ENCODE assay signal across 30 cellular contexts in genomic region chrX:39889704-39890103, GRCh38.
"Had no signal": no experiment of that assay in that cellular context is flagged by ENCODE, and none has a peak within 500 bp of the region (broad histone marks: within the 10 kb centered on the region; RNA-seq: fewer than 3 reads in every experiment).

No MANE protein-coding gene starts in this region.

- DNase-seq: activated CD4-positive, alpha-beta memory T cell treated with anti-CD3 and anti-CD28 coated beads, Interleukin-2, amount 10 ng/mL, durations not matched to agents 7 days and 5 days; activated CD4-positive, alpha-beta T cell treated with anti-CD3 and anti-CD28 coated beads for 1 hour; activated CD4-positive, alpha-beta T cell treated with anti-CD3 and anti-CD28 coated beads for 4 hours; activated CD4-positive, alpha-beta T cell treated with anti-CD3 and anti-CD28 coated beads, Interleukin-2, amount 10 ng/mL, durations not matched to agents 7 days and 5 days; activated CD4-positive, alpha-beta T cell treated with anti-CD3 and anti-CD28 coated beads, Interleukin-2, amount 50 U/mL, for 4 hours; activated CD8-positive, alpha-beta memory T cell treated with anti-CD3 and anti-CD28 coated beads, Interleukin-2, amount 50 U/mL, for 48 hours; activated gamma-delta T cell; activated naive CD4-positive, alpha-beta T cell; activated naive CD4-positive, alpha-beta T cell treated with anti-CD3 and anti-CD28 coated beads, Interleukin-2, amount 10 ng/mL, durations not matched to agents 7 days and 5 days; activated T-cell treated with anti-CD3 and anti-CD28 coated beads for 4 hours; activated T-cell treated with anti-CD3 and anti-CD28 coated beads, Interleukin-2, amount 50 U/mL, for 24 hours; activated T-cell treated with anti-CD3 and anti-CD28 coated beads, Interleukin-2, amount 50 U/mL, for 72 hours; adrenal gland; amygdala; aorta; body of pancreas; caudate nucleus; cortex of kidney; effector CD8-positive, alpha-beta T cell; esophagus squamous epithelium; foreskin fibroblast; head of caudate nucleus; T-helper 2 cell had no signal

- FAIRE-seq: colon, endometrium, endothelial cell of umbilical vein, frontal cortex had no signal

- H3K9me3 ChIP-seq: adrenal gland, body of pancreas, esophagus squamous epithelium had no signal

- H3K27me3 ChIP-seq: body of pancreas, esophagus squamous epithelium had no signal

- H3K4me3 ChIP-seq: adrenal gland, body of pancreas, esophagus squamous epithelium had no signal

- ATAC-seq: activated naive CD4-positive, alpha-beta T cell treated with anti-CD3 and anti-CD28 coated beads, Interleukin-2, amount 50 U/mL, for 72 hours; activated T-cell treated with anti-CD3 and anti-CD28 coated beads, Interleukin-2, amount 50 U/mL, for 72 hours; body of pancreas; WTC11 had no signal

- H3K36me3 ChIP-seq: adrenal gland, esophagus squamous epithelium had no signal

- H3K27ac ChIP-seq: adrenal gland, body of pancreas, epithelial cell of prostate, esophagus squamous epithelium had no signal

- H3K4me1 ChIP-seq: adrenal gland had no signal
